In genomic region chr6:37483502-37483901, GRCh38 we compare ENCODE assay signal across 6 cellular contexts.
"Had no signal": no experiment of that assay in that cellular context is flagged by ENCODE, and none has a peak within 500 bp of the region (broad histone marks: within the 10 kb centered on the region; RNA-seq: fewer than 3 reads in every experiment).

No MANE protein-coding gene starts in this region.

- H3K27ac ChIP-seq: left ventricle myocardium inferior, thoracic aorta had no signal

- H3K27me3 Mint-ChIP-seq: activated naive CD8-positive, alpha-beta T cell; stimulated activated naive CD8-positive, alpha-beta T cell treated with anti-CD3 and anti-CD28 coated beads, Interleukin-15, amount 100 ng/mL, for 72 hours had no signal

- H3K9me3 Mint-ChIP-seq: activated T-cell treated with anti-CD3 and anti-CD28 coated beads, Interleukin-2, amount 50 U/mL, for 4 hours; stimulated activated naive CD8-positive, alpha-beta T cell treated with anti-CD3 and anti-CD28 coated beads, Interleukin-15, amount 100 ng/mL, for 72 hours had no signal

- H3K9me3 ChIP-seq: left ventricle myocardium inferior, thoracic aorta had no signal

- FAIRE-seq: frontal cortex had no signal

- H3K4me3 ChIP-seq: left ventricle myocardium inferior, thoracic aorta had no signal

- H3K27ac Mint-ChIP-seq: activated naive CD8-positive, alpha-beta T cell had no signal

- H3K4me3 Mint-ChIP-seq: activated naive CD8-positive, alpha-beta T cell; activated T-cell treated with anti-CD3 and anti-CD28 coated beads, Interleukin-2, amount 50 U/mL, for 4 hours; stimulated activated naive CD8-positive, alpha-beta T cell treated with anti-CD3 and anti-CD28 coated beads, Interleukin-15, amount 100 ng/mL, for 72 hours had no signal
